In genomic region chr5:116881921-116882531, GRCh38 we compare ENCODE assay signal across 1 cellular context.
TF ChIP-seq lines count a peak whose summit lies in the region.

No MANE protein-coding gene starts in this region.

TF ChIP-seq in HEK293, 187 proteins besides CTCF, POLR2A, EP300 and RAD21 (continued from another document):
- TF ChIP-seq ZFP3 (tag by site-specific recombination; IDR thresholded peaks at IDR 0.05; ENCODE audit: low read depth), result no peak
- no peak for TF ChIP-seq REST (tag by site-specific recombination; IDR thresholded peaks at IDR 0.05)
- no peak for TF ChIP-seq ZNF558 (tag by site-specific recombination; IDR thresholded peaks at IDR 0.05)
- TF ChIP-seq ZSCAN4 (tag by site-specific recombination; IDR thresholded peaks at IDR 0.05), result no peak
- TF ChIP-seq ZNF18 (tag by site-specific recombination; IDR thresholded peaks at IDR 0.05), result no peak
- no peak for TF ChIP-seq ZNF404 (tag by site-specific recombination; IDR thresholded peaks at IDR 0.05)
